ENCODE assay signal across 23 cellular contexts in the genomic region with DNA sequence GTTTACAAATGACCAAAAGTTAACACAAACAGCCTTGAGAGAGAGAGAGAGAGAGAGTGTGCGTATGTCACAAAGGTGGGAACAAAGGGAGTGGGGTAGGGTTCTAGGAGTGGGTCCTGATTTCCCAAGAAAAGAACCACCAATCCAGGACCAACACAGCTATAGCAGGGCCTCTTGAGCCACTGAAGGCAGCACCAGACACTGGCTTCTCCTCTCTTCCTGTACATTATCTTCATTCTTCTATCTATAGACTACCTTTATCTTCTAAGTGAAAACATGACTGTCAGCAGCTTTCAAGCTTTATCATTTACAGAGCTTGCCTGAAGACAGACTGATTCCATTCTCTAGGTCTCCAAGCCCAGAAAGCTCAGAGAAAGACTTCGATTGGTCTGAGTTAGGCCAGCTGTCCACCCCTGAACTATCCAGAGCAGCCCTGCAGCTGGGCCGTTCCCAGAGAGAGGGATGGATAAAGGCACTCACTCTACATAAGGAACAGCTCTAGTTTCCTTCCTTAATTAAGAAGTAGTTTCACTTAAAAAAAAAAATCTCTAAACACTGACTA. TPM values are rescaled to one million over a fixed set of nuclear protein-coding genes. Genes with fewer than 3 reads are reported as not detected.
A peak's percentile ranks its signal among the peaks of the same experiment; 100 is the strongest.
DNase-seq lines count a peak whose midpoint lies in the region; ATAC-seq, FAIRE-seq and TF ChIP-seq lines count a peak whose summit lies in the region.
"Had no signal": no experiment of that assay in that cellular context is flagged by ENCODE, and none has a peak within 500 bp of the region (broad histone marks: within the 10 kb centered on the region; RNA-seq: fewer than 3 reads in every experiment).

No MANE protein-coding gene starts in this region.

- H3K36me3 ChIP-seq in cardiac muscle cell (no peaks in the 10 kb centered on the region), pancreas (peaks cover 0 to 4% (median 0%) of the 10 kb centered on the region in 3 donors)
- peaks cover 0 to 7% (median 0%) of the 10 kb centered on the region in 3 experiments for H3K36me3 ChIP-seq in naive thymus-derived CD4-positive, alpha-beta T cell (ENCODE audit: control insufficient read depth in 2 of 3, insufficient read depth in 3 of 3, low read length in 3 of 3)

- no peaks in the 10 kb centered on the region for H3K4me1 Mint-ChIP-seq in naive thymus-derived CD4-positive, alpha-beta T cell

- no peak overlapping the region for H3K4me3 ChIP-seq in cardiac muscle cell
- H3K4me3 ChIP-seq in pancreas: no peak overlapping the region
- H3K4me3 ChIP-seq in naive thymus-derived CD4-positive, alpha-beta T cell (ENCODE audit: low read length): no peak overlapping the region
- H3K4me3 ChIP-seq: A549, GM12878, GM23248 had no signal

- no peak overlapping the region for H3K27ac Mint-ChIP-seq in naive thymus-derived CD4-positive, alpha-beta T cell

- no peak overlapping the region for H3K4me3 Mint-ChIP-seq in naive thymus-derived CD4-positive, alpha-beta T cell
- H3K4me3 Mint-ChIP-seq: CD4-positive, alpha-beta memory T cell had no signal

- peaks cover 0 to 37% (median 33%) of the 10 kb centered on the region in 5 donors for H3K36me3 Mint-ChIP-seq in naive thymus-derived CD4-positive, alpha-beta T cell

- TF ChIP-seq POLR2A in erythroblast (IDR thresholded peaks at IDR 0.05; ENCODE audit: low read length): no peak

- POLR2A ChIA-PET in naive thymus-derived CD4-positive, alpha-beta T cell (lab: Charles Lee): no interaction called here

- H3K27me3 Mint-ChIP-seq in naive thymus-derived CD4-positive, alpha-beta T cell: no peaks in the 10 kb centered on the region
- H3K27me3 Mint-ChIP-seq: CD4-positive, alpha-beta memory T cell had no signal

- CTCF ChIA-PET in naive thymus-derived CD4-positive, alpha-beta T cell (lab: Charles Lee): interaction anchor here (0.6 kb wide), 1 partner anchor 19 kb away, joined by 3 read pairs; no protein-coding TSS in a partner anchor

- H3K27me3 ChIP-seq in cardiac muscle cell (no peaks in the 10 kb centered on the region), pancreas (no peaks in the 10 kb centered on the region)
- H3K27me3 ChIP-seq in naive thymus-derived CD4-positive, alpha-beta T cell (ENCODE audit: control insufficient read depth in 2 of 2, insufficient read depth in 2 of 2, low read length in 2 of 2): no peaks in the 10 kb centered on the region

- FAIRE-seq in pancreas (lab: Jason Lieb, UNC): no peak
- FAIRE-seq: A549, GM12878, GM18507, H1 had no signal

- no peaks in the 10 kb centered on the region for H3K9me3 Mint-ChIP-seq in naive thymus-derived CD4-positive, alpha-beta T cell
- H3K9me3 Mint-ChIP-seq: CD4-positive, alpha-beta memory T cell had no signal

- peak overlapping the region; percentile 62 for H3K27ac ChIP-seq in cardiac muscle cell
- H3K27ac ChIP-seq in pancreas: peak overlapping the region in 2 of 4 donors; percentile 20
- no peak overlapping the region for H3K27ac ChIP-seq in naive thymus-derived CD4-positive, alpha-beta T cell (ENCODE audit: low read depth, low read length)
- H3K27ac ChIP-seq: A549, GM23248 had no signal

- H3K9me3 ChIP-seq in cardiac muscle cell (ENCODE audit: low read depth) (no peaks in the 10 kb centered on the region), pancreas (no peaks in the 10 kb centered on the region)
- H3K9me3 ChIP-seq in naive thymus-derived CD4-positive, alpha-beta T cell (ENCODE audit: control insufficient read depth in 2 of 3, low read length in 3 of 3): no peaks in the 10 kb centered on the region
- H3K9me3 ChIP-seq: A549 had no signal

- peak; percentile 84 to 95 (median 90) for ATAC-seq in pancreas
- no peak for ATAC-seq in naive thymus-derived CD4-positive, alpha-beta T cell
- ATAC-seq: A549, GM12878 had no signal

- H3K4me1 ChIP-seq in cardiac muscle cell (ENCODE audit: low read depth) (peaks cover 11% of the 10 kb centered on the region), pancreas (peaks cover under 1 to 3% (median under 1%) of the 10 kb centered on the region in 3 donors)
- H3K4me1 ChIP-seq in naive thymus-derived CD4-positive, alpha-beta T cell (ENCODE audit: control insufficient read depth in 2 of 2, insufficient read depth in 2 of 2, low read length in 2 of 2): no peaks in the 10 kb centered on the region
- H3K4me1 ChIP-seq: A549 had no signal

- TF ChIP-seq CTCF in cardiac muscle cell (IDR thresholded peaks at IDR 0.05; ENCODE audit: low read depth, low read length) (no peak), pancreas (IDR thresholded peaks at IDR 0.05) (no peak)

- 25 to 35% methylated on average over 3 of the region's 3 CpGs for WGBS in pancreas, 2 donors

- DNase-seq in cardiac muscle cell (ENCODE audit: low read depth in 1 of 2, low spot score in 1 of 2) (peak in 1 of 2 donors; percentile 61), cardiac septum (ENCODE audit: low spot score) (no peak), erythroblast (lab: John Stamatoyannopoulos, UW) (peak; percentile 11 to 53), pancreas (peak; percentile 31 to 70 (median 60)), EL (no peak)
- DNase-seq in effector CD4-positive, alpha-beta T cell: no peak
- DNase-seq in naive thymus-derived CD4-positive, alpha-beta T cell: no peak
- DNase-seq: 8988T; ACHN; AML-193; C1 segment of cervical spinal cord; Calu3; CD4-positive, alpha-beta memory T cell; COR-L47; DND-41; GDM1; GM23248; H7; HCEC 1CT had no signal

- intact Hi-C loops in cardiac septum (cut with DNase I): no loop called here
- intact Hi-C loops in pancreas (cut with DNase I): no loop called here
- intact Hi-C loops in naive thymus-derived CD4-positive, alpha-beta T cell (cut with micrococcal nuclease): no loop called here

RNA-seq across cellular contexts. Expression of a gene that starts 11.2 kb away (rescaled TPM):
- total RNA-seq in cardiac muscle cell (2.7 and 4.1 TPM in 2 replicates), cardiac septum (4.7 TPM), pancreas (1 to 10 TPM; 4.3 to 6.2 (median 5.7) TPM)
- polyA plus RNA-seq in cardiac muscle cell (8.2 and 10.3 TPM in 2 replicates), pancreas (1 to 10 TPM; 1.1 to 1.3 TPM)
- 1 to 10 TPM; 1.1 to 2.2 (median 1.5) TPM for total RNA-seq in naive thymus-derived CD4-positive, alpha-beta T cell
- polyA plus RNA-seq in naive thymus-derived CD4-positive, alpha-beta T cell: 1 to 10 TPM; 1.7 to 3.2 TPM

RNA-seq across cellular contexts. Expression of a gene that starts 55.6 kb away (rescaled TPM):
- 7.6 and 13.7 TPM in 2 replicates for total RNA-seq in cardiac muscle cell
- polyA plus RNA-seq in cardiac muscle cell: 15.1 and 24.9 TPM in 2 replicates
- 91.6 TPM for total RNA-seq in cardiac septum
- total RNA-seq in pancreas: 10 to 100 TPM; 12.3 to 19.5 (median 14.2) TPM
- polyA plus RNA-seq in pancreas: 1 to 10 TPM; 2.1 to 4.5 TPM
- total RNA-seq in naive thymus-derived CD4-positive, alpha-beta T cell: not detected
- polyA plus RNA-seq in naive thymus-derived CD4-positive, alpha-beta T cell: not detected
- total RNA-seq: GM23248 had no signal
- polyA plus RNA-seq: GM23248 had no signal

Comparison
In these comparisons a context has a peak if more than half of its experiments do, and no peak if none do; other contexts are left out.
1. DNase-seq: peak in erythroblast (2 of 2) and pancreas (6 of 6); none in cardiac septum (single experiment), effector CD4-positive, alpha-beta T cell (single experiment), naive thymus-derived CD4-positive, alpha-beta T cell (0 of 9) and EL (single experiment).